In the genomic region with DNA sequence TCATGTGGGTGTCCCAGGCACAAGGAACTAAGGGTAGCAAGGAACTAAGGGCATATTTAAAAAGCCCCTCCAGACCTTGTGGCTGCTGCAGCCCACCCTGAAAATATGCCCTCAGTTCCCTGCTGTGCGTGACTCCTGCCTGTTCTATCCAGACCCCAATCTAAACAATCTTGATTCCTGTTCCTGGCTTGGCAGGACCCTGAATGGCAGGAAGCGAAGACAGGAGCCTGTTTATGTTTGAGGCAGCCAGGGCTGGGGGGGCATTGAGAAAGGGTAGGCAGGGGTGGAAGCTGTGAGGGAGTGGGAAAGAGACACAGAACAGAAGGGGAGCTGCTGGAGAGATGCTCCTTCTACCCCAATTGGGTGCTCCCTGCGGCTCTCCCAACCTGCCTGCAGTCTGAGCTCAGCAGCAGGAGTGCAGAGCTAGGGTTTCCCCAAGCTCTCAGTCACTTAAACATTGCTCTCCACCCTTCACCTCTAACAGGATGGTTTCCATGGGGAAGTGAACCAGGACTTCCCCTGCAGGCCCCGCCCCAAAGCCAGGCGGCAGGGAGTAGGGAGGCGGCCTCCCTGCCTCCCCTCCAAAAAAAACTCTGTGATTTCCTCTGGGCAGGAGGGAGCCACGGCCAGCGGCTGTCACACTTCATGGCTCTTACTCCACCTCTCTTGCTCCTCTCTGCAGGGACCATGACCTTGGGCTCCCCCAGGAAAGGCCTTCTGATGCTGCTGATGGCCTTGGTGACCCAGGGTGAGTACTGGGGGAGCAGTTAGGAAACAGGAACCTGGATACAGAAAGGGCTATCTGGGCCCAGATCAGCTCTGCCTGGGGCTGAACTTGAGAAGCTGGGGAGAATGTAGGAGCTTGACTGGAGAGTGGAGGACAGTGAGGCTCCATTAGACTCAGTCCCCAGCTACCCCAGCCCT, we compare ENCODE assay signal across 1 cellular context.
TF ChIP-seq lines count a peak whose summit lies in the region.

No MANE protein-coding gene starts in this region.

TF ChIP-seq in GM23338, 12 proteins besides CTCF, POLR2A, EP300 and RAD21 (continued from another document):
- TF ChIP-seq, protein P1, sequence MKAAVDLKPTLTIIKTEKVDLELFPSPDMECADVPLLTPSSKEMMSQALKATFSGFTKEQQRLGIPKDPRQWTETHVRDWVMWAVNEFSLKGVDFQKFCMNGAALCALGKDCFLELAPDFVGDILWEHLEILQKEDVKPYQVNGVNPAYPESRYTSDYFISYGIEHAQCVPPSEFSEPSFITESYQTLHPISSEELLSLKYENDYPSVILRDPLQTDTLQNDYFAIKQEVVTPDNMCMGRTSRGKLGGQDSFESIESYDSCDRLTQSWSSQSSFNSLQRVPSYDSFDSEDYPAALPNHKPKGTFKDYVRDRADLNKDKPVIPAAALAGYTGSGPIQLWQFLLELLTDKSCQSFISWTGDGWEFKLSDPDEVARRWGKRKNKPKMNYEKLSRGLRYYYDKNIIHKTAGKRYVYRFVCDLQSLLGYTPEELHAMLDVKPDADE (IDR thresholded peaks at IDR 0.05): no peak
- TF ChIP-seq, protein P2, sequence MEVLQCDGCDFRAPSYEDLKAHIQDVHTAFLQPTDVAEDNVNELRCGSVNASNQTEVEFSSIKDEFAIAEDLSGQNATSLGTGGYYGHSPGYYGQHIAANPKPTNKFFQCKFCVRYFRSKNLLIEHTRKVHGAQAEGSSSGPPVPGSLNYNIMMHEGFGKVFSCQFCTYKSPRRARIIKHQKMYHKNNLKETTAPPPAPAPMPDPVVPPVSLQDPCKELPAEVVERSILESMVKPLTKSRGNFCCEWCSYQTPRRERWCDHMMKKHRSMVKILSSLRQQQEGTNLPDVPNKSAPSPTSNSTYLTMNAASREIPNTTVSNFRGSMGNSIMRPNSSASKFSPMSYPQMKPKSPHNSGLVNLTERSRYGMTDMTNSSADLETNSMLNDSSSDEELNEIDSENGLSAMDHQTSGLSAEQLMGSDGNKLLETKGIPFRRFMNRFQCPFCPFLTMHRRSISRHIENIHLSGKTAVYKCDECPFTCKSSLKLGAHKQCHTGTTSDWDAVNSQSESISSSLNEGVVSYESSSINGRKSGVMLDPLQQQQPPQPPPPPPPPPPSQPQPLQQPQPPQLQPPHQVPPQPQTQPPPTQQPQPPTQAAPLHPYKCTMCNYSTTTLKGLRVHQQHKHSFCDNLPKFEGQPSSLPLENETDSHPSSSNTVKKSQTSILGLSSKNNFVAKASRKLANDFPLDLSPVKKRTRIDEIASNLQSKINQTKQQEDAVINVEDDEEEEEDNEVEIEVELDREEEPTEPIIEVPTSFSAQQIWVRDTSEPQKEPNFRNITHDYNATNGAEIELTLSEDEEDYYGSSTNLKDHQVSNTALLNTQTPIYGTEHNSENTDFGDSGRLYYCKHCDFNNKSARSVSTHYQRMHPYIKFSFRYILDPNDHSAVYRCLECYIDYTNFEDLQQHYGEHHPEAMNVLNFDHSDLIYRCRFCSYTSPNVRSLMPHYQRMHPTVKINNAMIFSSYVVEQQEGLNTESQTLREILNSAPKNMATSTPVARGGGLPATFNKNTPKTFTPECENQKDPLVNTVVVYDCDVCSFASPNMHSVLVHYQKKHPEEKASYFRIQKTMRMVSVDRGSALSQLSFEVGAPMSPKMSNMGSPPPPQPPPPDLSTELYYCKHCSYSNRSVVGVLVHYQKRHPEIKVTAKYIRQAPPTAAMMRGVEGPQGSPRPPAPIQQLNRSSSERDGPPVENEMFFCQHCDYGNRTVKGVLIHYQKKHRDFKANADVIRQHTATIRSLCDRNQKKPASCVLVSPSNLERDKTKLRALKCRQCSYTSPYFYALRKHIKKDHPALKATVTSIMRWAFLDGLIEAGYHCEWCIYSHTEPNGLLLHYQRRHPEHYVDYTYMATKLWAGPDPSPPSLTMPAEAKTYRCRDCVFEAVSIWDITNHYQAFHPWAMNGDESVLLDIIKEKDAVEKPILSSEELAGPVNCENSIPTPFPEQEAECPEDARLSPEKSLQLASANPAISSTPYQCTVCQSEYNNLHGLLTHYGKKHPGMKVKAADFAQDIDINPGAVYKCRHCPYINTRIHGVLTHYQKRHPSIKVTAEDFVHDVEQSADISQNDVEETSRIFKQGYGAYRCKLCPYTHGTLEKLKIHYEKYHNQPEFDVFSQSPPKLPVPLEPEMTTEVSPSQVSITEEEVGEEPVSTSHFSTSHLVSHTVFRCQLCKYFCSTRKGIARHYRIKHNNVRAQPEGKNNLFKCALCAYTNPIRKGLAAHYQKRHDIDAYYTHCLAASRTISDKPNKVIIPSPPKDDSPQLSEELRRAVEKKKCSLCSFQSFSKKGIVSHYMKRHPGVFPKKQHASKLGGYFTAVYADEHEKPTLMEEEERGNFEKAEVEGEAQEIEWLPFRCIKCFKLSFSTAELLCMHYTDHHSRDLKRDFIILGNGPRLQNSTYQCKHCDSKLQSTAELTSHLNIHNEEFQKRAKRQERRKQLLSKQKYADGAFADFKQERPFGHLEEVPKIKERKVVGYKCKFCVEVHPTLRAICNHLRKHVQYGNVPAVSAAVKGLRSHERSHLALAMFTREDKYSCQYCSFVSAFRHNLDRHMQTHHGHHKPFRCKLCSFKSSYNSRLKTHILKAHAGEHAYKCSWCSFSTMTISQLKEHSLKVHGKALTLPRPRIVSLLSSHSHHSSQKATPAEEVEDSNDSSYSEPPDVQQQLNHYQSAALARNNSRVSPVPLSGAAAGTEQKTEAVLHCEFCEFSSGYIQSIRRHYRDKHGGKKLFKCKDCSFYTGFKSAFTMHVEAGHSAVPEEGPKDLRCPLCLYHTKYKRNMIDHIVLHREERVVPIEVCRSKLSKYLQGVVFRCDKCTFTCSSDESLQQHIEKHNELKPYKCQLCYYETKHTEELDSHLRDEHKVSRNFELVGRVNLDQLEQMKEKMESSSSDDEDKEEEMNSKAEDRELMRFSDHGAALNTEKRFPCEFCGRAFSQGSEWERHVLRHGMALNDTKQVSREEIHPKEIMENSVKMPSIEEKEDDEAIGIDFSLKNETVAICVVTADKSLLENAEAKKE (CRISPR knock-in tag; IDR thresholded peaks at IDR 0.05): no peak
